Comparison of ENCODE assay signal across 19 cellular contexts in genomic region chr4:23084559-23085248, GRCh38.
DNase-seq lines count a peak whose midpoint lies in the region; ATAC-seq and TF ChIP-seq lines count a peak whose summit lies in the region.
"Had no signal": no experiment of that assay in that cellular context is flagged by ENCODE, and none has a peak within 500 bp of the region (broad histone marks: within the 10 kb centered on the region; RNA-seq: fewer than 3 reads in every experiment).

No MANE protein-coding gene starts in this region.

- POLR2A ChIA-PET in activated CD8-positive, alpha-beta T cell treated with anti-CD3 and anti-CD28 coated beads, Interleukin-2, amount 10 ng/mL, durations not matched to agents 7 days and 5 days (lab: Charles Lee) = no interaction called here

- peaks cover 3% of the 10 kb centered on the region for H3K9me3 ChIP-seq in skeletal muscle satellite cell (replicated peaks; ENCODE audit: low read length)
- H3K9me3 ChIP-seq: neutrophil had no signal

- no peaks in the 10 kb centered on the region for H3K27me3 Mint-ChIP-seq in activated CD8-positive, alpha-beta T cell treated with anti-CD3 and anti-CD28 coated beads, Interleukin-2, amount 10 ng/mL, durations not matched to agents 7 days and 5 days (ENCODE audit: low read depth)
- H3K27me3 Mint-ChIP-seq: CD4-positive, CD25-positive, alpha-beta regulatory T cell; stimulated activated memory B cell treated with anti-CD40 and anti-IgM and Interleukin-4, amounts not matched to agents 10 μg/mL and 1 μg/mL and 100 μg/mL, for 72 hours had no signal

- H3K4me3 ChIP-seq in fibroblast of mammary gland (ENCODE audit: control insufficient read depth, low read depth, low read length) (no peak overlapping the region), skeletal muscle satellite cell (ENCODE audit: low read length) (no peak overlapping the region)
- H3K4me3 ChIP-seq: sigmoid colon, upper lobe of left lung had no signal

- CTCF ChIA-PET in activated CD8-positive, alpha-beta T cell treated with anti-CD3 and anti-CD28 coated beads, Interleukin-2, amount 10 ng/mL, durations not matched to agents 7 days and 5 days (lab: Charles Lee) = no interaction called here

- H3K4me1 ChIP-seq in skeletal muscle satellite cell (ENCODE audit: control insufficient read depth, insufficient read depth, low read length) = peaks cover 12% of the 10 kb centered on the region
- H3K4me1 ChIP-seq: sigmoid colon, upper lobe of left lung had no signal

- no peak overlapping the region for H3K4me3 Mint-ChIP-seq in activated CD8-positive, alpha-beta T cell treated with anti-CD3 and anti-CD28 coated beads, Interleukin-2, amount 10 ng/mL, durations not matched to agents 7 days and 5 days
- H3K4me3 Mint-ChIP-seq: brain; CD4-positive, CD25-positive, alpha-beta regulatory T cell; stimulated activated memory B cell treated with anti-CD40 and anti-IgM and Interleukin-4, amounts not matched to agents 10 μg/mL and 1 μg/mL and 100 μg/mL, for 72 hours had no signal

- H3K9me3 Mint-ChIP-seq in activated CD8-positive, alpha-beta T cell treated with anti-CD3 and anti-CD28 coated beads, Interleukin-2, amount 10 ng/mL, durations not matched to agents 7 days and 5 days (ENCODE audit: insufficient read depth) = peaks cover 6% of the 10 kb centered on the region

- H3K36me3 ChIP-seq in skeletal muscle satellite cell (ENCODE audit: insufficient read depth, low read length) = no peaks in the 10 kb centered on the region
- H3K36me3 ChIP-seq: neutrophil, sigmoid colon, upper lobe of left lung had no signal

- H3K27me3 ChIP-seq in skeletal muscle satellite cell (ENCODE audit: control insufficient read depth, insufficient read depth, low read length) = no peaks in the 10 kb centered on the region
- H3K27me3 ChIP-seq: neutrophil, sigmoid colon, upper lobe of left lung had no signal

- no peak overlapping the region for H3K27ac Mint-ChIP-seq in activated CD8-positive, alpha-beta T cell treated with anti-CD3 and anti-CD28 coated beads, Interleukin-2, amount 10 ng/mL, durations not matched to agents 7 days and 5 days
- H3K27ac Mint-ChIP-seq: brain; CD4-positive, CD25-positive, alpha-beta regulatory T cell; stimulated activated memory B cell treated with anti-CD40 and anti-IgM and Interleukin-4, amounts not matched to agents 10 μg/mL and 1 μg/mL and 100 μg/mL, for 72 hours had no signal

- TF ChIP-seq CTCF in fibroblast of mammary gland (conservative IDR thresholded peaks at IDR 0.05; ENCODE audit: control insufficient read depth, insufficient read depth, low read depth, low read length) = no peak

- H3K4me1 Mint-ChIP-seq in activated CD8-positive, alpha-beta T cell treated with anti-CD3 and anti-CD28 coated beads, Interleukin-2, amount 10 ng/mL, durations not matched to agents 7 days and 5 days (ENCODE audit: low read depth) = no peaks in the 10 kb centered on the region
- H3K4me1 Mint-ChIP-seq: brain; CD4-positive, CD25-positive, alpha-beta regulatory T cell; stimulated activated memory B cell treated with anti-CD40 and anti-IgM and Interleukin-4, amounts not matched to agents 10 μg/mL and 1 μg/mL and 100 μg/mL, for 72 hours had no signal

- peak overlapping the region; percentile 10 for H3K4me2 ChIP-seq in skeletal muscle satellite cell (ENCODE audit: low read length)

- no peak overlapping the region for H3K9ac ChIP-seq in skeletal muscle satellite cell (ENCODE audit: low read depth, low read length)

- no peaks in the 10 kb centered on the region for H3K36me3 Mint-ChIP-seq in activated CD8-positive, alpha-beta T cell treated with anti-CD3 and anti-CD28 coated beads, Interleukin-2, amount 10 ng/mL, durations not matched to agents 7 days and 5 days (ENCODE audit: low read depth)
- H3K36me3 Mint-ChIP-seq: brain; CD4-positive, CD25-positive, alpha-beta regulatory T cell; stimulated activated memory B cell treated with anti-CD40 and anti-IgM and Interleukin-4, amounts not matched to agents 10 μg/mL and 1 μg/mL and 100 μg/mL, for 72 hours had no signal

- ATAC-seq in activated CD8-positive, alpha-beta T cell treated with anti-CD3 and anti-CD28 coated beads, Interleukin-2, amount 10 ng/mL, durations not matched to agents 7 days and 5 days = no peak
- ATAC-seq: stimulated activated memory B cell treated with anti-CD40 and anti-IgM and Interleukin-4, amounts not matched to agents 10 μg/mL and 1 μg/mL and 100 μg/mL, for 72 hours had no signal

- DNase-seq in DMS53 (lab: John Stamatoyannopoulos, UW) = peak; percentile 26
- no peak for DNase-seq in DMS53 treated with DMSO at 0.1 percent for 48 hours (lab: John Stamatoyannopoulos, UW; ENCODE audit: unreplicated experiment)
- peak; percentile 20 for DNase-seq in RKO (ENCODE audit: low spot score)
- peak; percentile 1 for DNase-seq in fibroblast of mammary gland (ENCODE audit: low read depth)
- DNase-seq in activated T-cell treated with anti-CD3 and anti-CD28 coated beads for 4 hours = no peak
- no peak for DNase-seq in activated CD8-positive, alpha-beta T cell treated with anti-CD3 and anti-CD28 coated beads, Interleukin-2, amount 10 ng/mL, durations not matched to agents 7 days and 5 days
- no peak for DNase-seq in activated naive CD4-positive, alpha-beta T cell treated with anti-CD3 and anti-CD28 coated beads, Interleukin-2, amount 50 U/mL, for 16 hours
- DNase-seq: activated gamma-delta T cell; CD4-positive, CD25-positive, alpha-beta regulatory T cell; GDM1; mesendoderm; NCI-H2029; NCI-H526 treated with DMSO at 0.1 percent for 48 hours; sigmoid colon; upper lobe of left lung had no signal

Comparison
In these comparisons a context has a peak if more than half of its experiments do, and no peak if none do; other contexts are left out.
1. DNase-seq: peak in DMS53 (single experiment), RKO (single experiment) and fibroblast of mammary gland (single experiment); none in DMS53 treated with DMSO at 0.1 percent for 48 hours (single experiment), activated T-cell treated with anti-CD3 and anti-CD28 coated beads for 4 hours (single experiment), activated CD8-positive, alpha-beta T cell treated with anti-CD3 and anti-CD28 coated beads, Interleukin-2, amount 10 ng/mL, durations not matched to agents 7 days and 5 days (single experiment) and activated naive CD4-positive, alpha-beta T cell treated with anti-CD3 and anti-CD28 coated beads, Interleukin-2, amount 50 U/mL, for 16 hours (single experiment).